32 cellular contexts compared by ENCODE assay signal in the genomic region with DNA sequence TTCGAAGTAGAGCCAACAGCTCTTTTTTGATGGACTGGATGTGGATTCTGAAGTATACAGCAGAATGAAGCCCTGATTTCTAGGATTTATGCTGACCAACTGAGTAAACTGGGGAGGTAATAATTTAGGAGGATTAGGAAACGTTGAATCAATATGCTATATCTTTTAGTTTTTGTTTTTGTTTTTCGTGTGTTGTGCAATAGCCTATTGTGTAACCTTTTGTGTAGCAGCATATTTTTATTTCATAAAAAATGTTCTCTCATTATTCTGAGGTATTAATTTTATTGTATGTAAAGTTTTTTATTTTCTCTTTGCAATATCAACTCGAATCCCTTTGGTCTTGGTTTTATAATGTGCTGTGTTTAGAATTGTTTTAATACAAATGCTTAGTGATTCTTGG.
"Had no signal": no experiment of that assay in that cellular context is flagged by ENCODE, and none has a peak within 500 bp of the region (broad histone marks: within the 10 kb centered on the region; RNA-seq: fewer than 3 reads in every experiment).

No MANE protein-coding gene starts in this region.

- H3K79me2 ChIP-seq: parathyroid adenoma had no signal

- ATAC-seq: naive thymus-derived CD8-positive, alpha-beta T cell; natural killer cell treated with Interleukin-12 subunit alpha and Interleukin-12 subunit beta and Interleukin-15 and Interleukin-18, amount 100 ng/mL, for 72 hours; psoas muscle; right cardiac atrium; sciatic nerve; stimulated activated memory B cell treated with anti-CD40 and anti-IgM and Interleukin-4, amounts not matched to agents 10 μg/mL and 1 μg/mL and 100 μg/mL, for 72 hours; stimulated activated naive CD8-positive, alpha-beta T cell treated with anti-CD3 and anti-CD28 coated beads, Interleukin-15, amount 100 ng/mL, for 72 hours; stimulated activated naive CD8-positive, alpha-beta T cell treated with anti-CD3 and anti-CD28 coated beads, Interleukin-15, Interleukin-2, amounts not matched to agents 100 U/mL and 50 U/mL, for 24 hours; upper lobe of right lung had no signal

- H3K9me3 ChIP-seq: neutrophil, psoas muscle, spleen, suprapubic skin, testis, tibial artery, transverse colon, upper lobe of right lung, uterus had no signal

- H3K4me1 Mint-ChIP-seq: naive thymus-derived CD8-positive, alpha-beta T cell; nephron progenitor cell; neural crest cell; stimulated activated memory B cell treated with anti-CD40 and anti-IgM and Interleukin-4, amounts not matched to agents 10 μg/mL and 1 μg/mL and 100 μg/mL, for 72 hours; stimulated activated naive CD8-positive, alpha-beta T cell treated with anti-CD3 and anti-CD28 coated beads, Interleukin-15, amount 100 ng/mL, for 72 hours had no signal

- H3K36me3 Mint-ChIP-seq: naive thymus-derived CD8-positive, alpha-beta T cell; natural killer cell treated with Interleukin-12 subunit alpha and Interleukin-12 subunit beta and Interleukin-15 and Interleukin-18, amount 100 ng/mL, for 72 hours; stimulated activated memory B cell treated with anti-CD40 and anti-IgM and Interleukin-4, amounts not matched to agents 10 μg/mL and 1 μg/mL and 100 μg/mL, for 72 hours; type B pancreatic cell had no signal

- H3K27ac Mint-ChIP-seq: naive thymus-derived CD8-positive, alpha-beta T cell; natural killer cell treated with Interleukin-12 subunit alpha and Interleukin-12 subunit beta and Interleukin-15 and Interleukin-18, amount 100 ng/mL, for 72 hours; nephron progenitor cell; progenitor cell of endocrine pancreas; stimulated activated memory B cell treated with anti-CD40 and anti-IgM and Interleukin-4, amounts not matched to agents 10 μg/mL and 1 μg/mL and 100 μg/mL, for 72 hours; stimulated activated naive CD8-positive, alpha-beta T cell treated with anti-CD3 and anti-CD28 coated beads, Interleukin-15, amount 100 ng/mL, for 72 hours; type B pancreatic cell had no signal

- H3K4me3 ChIP-seq: psoas muscle, skin epidermis, smooth muscle cell, spleen, suprapubic skin, testis, tibial artery, transverse colon, upper lobe of right lung, uterus had no signal

- H3K4me3 Mint-ChIP-seq: naive thymus-derived CD8-positive, alpha-beta T cell; natural killer cell treated with Interleukin-12 subunit alpha and Interleukin-12 subunit beta and Interleukin-15 and Interleukin-18, amount 100 ng/mL, for 72 hours; nephron progenitor cell; neural crest cell; stimulated activated memory B cell treated with anti-CD40 and anti-IgM and Interleukin-4, amounts not matched to agents 10 μg/mL and 1 μg/mL and 100 μg/mL, for 72 hours; stimulated activated naive CD8-positive, alpha-beta T cell treated with anti-CD3 and anti-CD28 coated beads, Interleukin-15, amount 100 ng/mL, for 72 hours; type B pancreatic cell had no signal

- H3K27me3 ChIP-seq: neutrophil, spleen, suprapubic skin, testis, tibial artery, transverse colon, upper lobe of right lung, uterus had no signal

- H3K27me3 Mint-ChIP-seq: naive thymus-derived CD8-positive, alpha-beta T cell; progenitor cell of endocrine pancreas; stimulated activated memory B cell treated with anti-CD40 and anti-IgM and Interleukin-4, amounts not matched to agents 10 μg/mL and 1 μg/mL and 100 μg/mL, for 72 hours; stimulated activated naive CD8-positive, alpha-beta T cell treated with anti-CD3 and anti-CD28 coated beads, Interleukin-15, amount 100 ng/mL, for 72 hours; type B pancreatic cell had no signal

- H3K36me3 ChIP-seq: neutrophil, spleen, suprapubic skin, tibial artery, transverse colon, upper lobe of right lung, uterus had no signal

- H3K9ac ChIP-seq: parathyroid adenoma had no signal

- DNase-seq: naive thymus-derived CD8-positive, alpha-beta T cell; nephron progenitor cell; nucleus accumbens; posterior cingulate gyrus; psoas muscle; right cardiac atrium; spleen; stimulated activated CD4-positive, alpha-beta T cell treated with anti-CD3 and anti-CD28 coated beads, Interleukin-12 subunit alpha, Interleukin-12 subunit beta, amount 100 ng/mL, for 4 hours; stimulated activated CD4-positive, alpha-beta T cell treated with anti-CD3 and anti-CD28 coated beads, Interleukin-1b, Interleukin-23, amount 100 ng/mL, for 48 hours; stimulated activated CD4-positive, alpha-beta T cell treated with anti-CD3 and anti-CD28 coated beads, Interleukin-4, amount 100 ng/mL, for 1 hour; stimulated activated CD4-positive, alpha-beta T cell treated with anti-CD3 and anti-CD28 coated beads, Interleukin-4, amount 100 ng/mL, for 4 hours; stimulated activated CD8-positive, alpha-beta memory T cell treated with anti-CD3 and anti-CD28 coated beads, Interleukin-4, amount 100 ng/mL, for 48 hours; stimulated activated naive CD4-positive, alpha-beta T cell; stimulated activated naive CD8-positive, alpha-beta T cell treated with anti-CD3 and anti-CD28 coated beads, Interleukin-15, amount 100 ng/mL, for 72 hours; stimulated activated naive CD8-positive, alpha-beta T cell treated with anti-CD3 and anti-CD28 coated beads, Interleukin-15, Interleukin-2, amounts not matched to agents 100 U/mL and 50 U/mL, for 24 hours; substantia nigra; testis; tibial artery; transverse colon; upper lobe of right lung; uterus had no signal

- H3K4me1 ChIP-seq: parathyroid adenoma, psoas muscle, spleen, suprapubic skin, testis, tibial artery, transverse colon, upper lobe of right lung, uterus had no signal

- H3K9me3 Mint-ChIP-seq: natural killer cell treated with Interleukin-12 subunit alpha and Interleukin-12 subunit beta and Interleukin-15 and Interleukin-18, amount 100 ng/mL, for 72 hours; neural crest cell; type B pancreatic cell had no signal

- H3K27ac ChIP-seq: neutrophil, parathyroid adenoma, psoas muscle, skin epidermis, spleen, suprapubic skin, testis, tibial artery, transverse colon, upper lobe of right lung, uterus had no signal

- H3K4me2 ChIP-seq: smooth muscle cell had no signal

- H2AFZ ChIP-seq: parathyroid adenoma had no signal
